Comparison of ENCODE assay signal across 10 cellular contexts in the genomic region with DNA sequence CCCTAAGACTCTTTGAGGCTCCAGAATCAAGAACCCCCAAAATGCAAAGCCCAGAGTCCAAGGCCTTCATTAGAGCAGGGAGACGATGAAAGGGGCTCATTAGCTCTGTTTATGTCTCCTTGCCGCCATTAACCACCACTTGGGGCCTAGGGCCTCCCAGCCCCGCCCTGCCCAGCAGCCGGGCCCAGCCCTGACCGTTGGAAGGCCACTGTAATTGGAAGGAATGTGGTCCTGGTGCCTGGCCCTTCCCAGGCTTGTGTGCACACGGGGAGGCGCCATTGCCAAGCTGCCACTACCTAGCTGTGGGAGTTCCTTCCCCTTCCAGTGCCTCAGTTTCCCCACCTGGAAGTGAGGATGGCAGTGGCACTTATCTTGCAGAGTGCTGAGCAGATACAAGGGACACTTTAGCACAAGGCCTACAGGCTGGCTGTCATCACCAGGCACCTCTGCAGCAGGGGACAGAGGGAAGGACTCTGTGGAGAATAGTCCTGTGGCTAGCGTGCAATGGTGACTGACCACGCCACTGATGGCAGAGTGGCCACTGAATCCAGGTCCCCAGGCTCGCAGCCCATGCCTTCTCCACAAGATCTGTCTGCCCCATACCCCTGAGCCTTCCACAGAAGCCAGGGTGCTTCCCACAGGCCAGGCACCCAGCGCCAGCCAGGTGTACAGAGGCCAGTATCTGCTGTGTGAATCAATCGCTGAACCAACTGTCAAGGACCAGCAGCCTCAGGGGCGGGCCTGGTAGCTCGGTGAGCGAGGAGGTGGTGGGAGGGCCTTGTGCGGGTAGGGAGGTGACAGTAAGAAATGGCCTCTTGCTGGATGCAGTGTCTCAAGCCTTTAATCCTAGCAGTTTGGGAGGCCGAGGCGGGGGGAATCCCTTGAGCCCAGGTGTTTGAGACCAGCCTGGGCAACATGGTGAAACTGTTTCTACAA. TPM values are rescaled to one million over a fixed set of nuclear protein-coding genes. Genes with fewer than 3 reads are reported as not detected.
DNase-seq lines count a peak whose midpoint lies in the region; ATAC-seq, FAIRE-seq and TF ChIP-seq lines count a peak whose summit lies in the region.
"Had no signal": no experiment of that assay in that cellular context is flagged by ENCODE, and none has a peak within 500 bp of the region (broad histone marks: within the 10 kb centered on the region; RNA-seq: fewer than 3 reads in every experiment).

No MANE protein-coding gene starts in this region.

- peak overlapping the region; percentile 90 for H3K4me3 Mint-ChIP-seq in activated T-helper 17 cell treated with anti-CD3 and anti-CD28 coated beads, Interleukin-2, amount 50 U/mL, for 72 hours

- no peak for TF ChIP-seq POLR2A in GM12892 (IDR thresholded peaks at IDR 0.05; ENCODE audit: low read depth, low read length)

- H3K4me1 Mint-ChIP-seq in activated T-helper 17 cell treated with anti-CD3 and anti-CD28 coated beads, Interleukin-2, amount 50 U/mL, for 72 hours: peaks cover 28% of the 10 kb centered on the region

- ATAC-seq in activated T-helper 17 cell treated with anti-CD3 and anti-CD28 coated beads, Interleukin-2, amount 50 U/mL, for 72 hours (replicated peaks): peak; percentile 23
- ATAC-seq in mucosa of descending colon (peak; percentile 33), HG02884 (IDR thresholded peaks at IDR 0.05; ENCODE audit: unreplicated experiment) (no peak), HG02970 (IDR thresholded peaks at IDR 0.05; ENCODE audit: low FRiP score, unreplicated experiment) (no peak), GM21381 (IDR thresholded peaks at IDR 0.05; ENCODE audit: unreplicated experiment) (no peak)

- no peaks in the 10 kb centered on the region for H3K27me3 Mint-ChIP-seq in activated T-helper 17 cell treated with anti-CD3 and anti-CD28 coated beads, Interleukin-2, amount 50 U/mL, for 72 hours

- peaks cover 80% of the 10 kb centered on the region for H3K4me1 ChIP-seq in mucosa of descending colon (ENCODE audit: low read depth)

- DNase-seq in 8988T (peak; percentile 70), GM12892 (ENCODE audit: insufficient read length) (peak; percentile 81), mucosa of descending colon (peak in 2 of 3 donors; percentile 71 to 72), NCI-H1092 treated with DMSO at 0.1 percent for 48 hours (lab: John Stamatoyannopoulos, UW) (no peak)

- intact Hi-C loops in mucosa of descending colon (cut with DNase I, micrococcal nuclease): loop anchor here in 1 of 2 donors (10.0 kb wide), 1 partner anchor 108 kb away; the partner anchor contains the start of gene GTF3C5

- peaks cover 57% of the 10 kb centered on the region for H3K36me3 Mint-ChIP-seq in activated T-helper 17 cell treated with anti-CD3 and anti-CD28 coated beads, Interleukin-2, amount 50 U/mL, for 72 hours (ENCODE audit: low read depth)

- no peaks in the 10 kb centered on the region for H3K9me3 ChIP-seq in mucosa of descending colon
- H3K9me3 ChIP-seq: neutrophil had no signal

- no peak overlapping the region for H3K4me3 ChIP-seq in mucosa of descending colon
- H3K4me3 ChIP-seq: hepatocyte had no signal

- no peak for TF ChIP-seq CTCF in mucosa of descending colon (IDR thresholded peaks at IDR 0.05)

- peak; percentile 92 for FAIRE-seq in GM12892 (lab: Jason Lieb, UNC)

- H3K9me3 Mint-ChIP-seq in activated T-helper 17 cell treated with anti-CD3 and anti-CD28 coated beads, Interleukin-2, amount 50 U/mL, for 72 hours: no peaks in the 10 kb centered on the region

- peak overlapping the region; percentile 84 for H3K27ac Mint-ChIP-seq in activated T-helper 17 cell treated with anti-CD3 and anti-CD28 coated beads, Interleukin-2, amount 50 U/mL, for 72 hours

- H3K36me3 ChIP-seq in mucosa of descending colon (ENCODE audit: low read depth): no peaks in the 10 kb centered on the region
- H3K36me3 ChIP-seq: neutrophil had no signal

RNA-seq across cellular contexts. Expression of gene GBGT1, which starts 20.8 kb away (rescaled TPM):
- polyA plus RNA-seq in GM12892 (2012; ENCODE audit: missing spikeins): 3.5 TPM
- 1 to 10 TPM; 2.8 to 7.2 TPM for total RNA-seq in activated T-helper 17 cell treated with anti-CD3 and anti-CD28 coated beads, Interleukin-2, amount 50 U/mL, for 72 hours
- 10 to 100 TPM in 1 of 3 donors, 1 to 10 TPM in 2; 4.3 to 14.0 (median 8.6) TPM for total RNA-seq in mucosa of descending colon

RNA-seq across cellular contexts. Expression of gene RALGDS, which starts 21.9 kb away (rescaled TPM):
- polyA plus RNA-seq in GM12892 (2012; ENCODE audit: missing spikeins): 24.6 TPM
- total RNA-seq in activated T-helper 17 cell treated with anti-CD3 and anti-CD28 coated beads, Interleukin-2, amount 50 U/mL, for 72 hours: 100 to 1,000 TPM; 101 to 156 TPM
- total RNA-seq in mucosa of descending colon: 10 to 100 TPM; 38.3 to 59.4 (median 44.2) TPM

Comparison
In these comparisons a context has a peak if more than half of its experiments do, and no peak if none do; other contexts are left out.
1. ATAC-seq: peak in activated T-helper 17 cell treated with anti-CD3 and anti-CD28 coated beads, Interleukin-2, amount 50 U/mL, for 72 hours (single experiment) and mucosa of descending colon (single experiment); none in HG02884 (single experiment), HG02970 (single experiment) and GM21381 (single experiment).